16 cellular contexts compared by ENCODE assay signal in genomic region chr3:58042947-58043707, GRCh38. TPM values are rescaled to one million over a fixed set of nuclear protein-coding genes. Genes with fewer than 3 reads are reported as not detected.
A peak's percentile ranks its signal among the peaks of the same experiment; 100 is the strongest.
DNase-seq lines count a peak whose midpoint lies in the region; FAIRE-seq and TF ChIP-seq lines count a peak whose summit lies in the region.
"Had no signal": no experiment of that assay in that cellular context is flagged by ENCODE, and none has a peak within 500 bp of the region (broad histone marks: within the 10 kb centered on the region; RNA-seq: fewer than 3 reads in every experiment).

No MANE protein-coding gene starts in this region.

- H3K4me1 ChIP-seq in HUES6 (ENCODE audit: control insufficient read depth, insufficient read depth, low read length) (peaks cover 72% of the 10 kb centered on the region), H1 (replicated peaks in 1 of 4; ENCODE audit: control insufficient read depth in 3 of 4, insufficient read depth in 4 of 4, low read length in 3 of 4) (peaks cover 21 to 44% (median 35%) of the 10 kb centered on the region in 4 experiments), mesodermal cell (ENCODE audit: control insufficient read depth, insufficient read depth, low read length, poor library complexity, severe bottlenecking) (peaks cover 75% of the 10 kb centered on the region), urinary bladder (ENCODE audit: insufficient read depth) (no peaks in the 10 kb centered on the region)

- WGBS in H1 (ENCODE audit: extremely low coverage in 1 of 2, insufficient coverage in 1 of 2, insufficient read length in 1 of 2, insufficient replicate concordance in 2 of 2, low coverage in 1 of 2, low lambda C conversion rate in 2 of 2, missing lambda C conversion rate in 1 of 2), 2 experiments: 86% methylated on average over 5 of the region's 6 CpGs; no CpG with 5 or more reads in 1 of the 2 experiments
- 67 to 80% methylated on average over 2 to 4 of the region's 6 CpGs for WGBS in mesodermal cell (ENCODE audit: insufficient coverage in 2 of 2), 2 experiments
- WGBS in urinary bladder: 72% methylated on average over 6 of the region's 6 CpGs

- H2BK5ac ChIP-seq in H1 (ENCODE audit: low read depth, low read length): 0 out of 2 replicates have a peak overlapping the region, but pooled peaks have one; percentile 73

- no peak overlapping the region for H3K14ac ChIP-seq in H1 (ENCODE audit: insufficient read length)

- H2BK20ac ChIP-seq in H1 (ENCODE audit: low read length): 0 out of 2 replicates have a peak overlapping the region, but pooled peaks have one; percentile 13

- TF ChIP-seq CTCF in H1 (IDR thresholded peaks at IDR 0.05; ENCODE audit: control extremely low read depth in 1 of 3, insufficient read depth in 1 of 3, low read depth in 1 of 3, low read length in 3 of 3) (no peak), osteocyte (IDR thresholded peaks at IDR 0.05) (no peak)

- no peak for TF ChIP-seq EP300 in H1 (IDR thresholded peaks at IDR 0.05; ENCODE audit: borderline replicate concordance in 1 of 2, low read depth in 2 of 2, low read length in 2 of 2)

- FAIRE-seq in H1 (lab: Jason Lieb, UNC): no peak
- FAIRE-seq: HTR-8/SVneo had no signal

- H3K27ac ChIP-seq in HUES6 (ENCODE audit: low read depth, low read length): peak overlapping the region; percentile 64
- 0 out of 2 replicates have a peak overlapping the region, but pooled peaks have one; percentile 14 for H3K27ac ChIP-seq in H1 (ENCODE audit: low read depth, low read length)
- H3K27ac ChIP-seq in mesodermal cell (ENCODE audit: low read depth, low read length, severe bottlenecking): peak overlapping the region; percentile 79
- peak overlapping the region; percentile 61 for H3K27ac ChIP-seq in urinary bladder (ENCODE audit: low read depth)

- H3K4me1 Mint-ChIP-seq in osteocyte (ENCODE audit: unreplicated experiment): peaks cover 60% of the 10 kb centered on the region
- peaks cover 28% of the 10 kb centered on the region for H3K4me1 Mint-ChIP-seq in T-helper 2 cell treated with Interferon-gamma antibody and Interleukin-4, amounts not matched to agents 5 μg/mL and 100 μg/mL, for 36 hours (ENCODE audit: low read depth)

- H3K4me3 Mint-ChIP-seq in osteocyte (ENCODE audit: unreplicated experiment): no peak overlapping the region
- H3K4me3 Mint-ChIP-seq in T-helper 2 cell treated with Interferon-gamma antibody and Interleukin-4, amounts not matched to agents 5 μg/mL and 100 μg/mL, for 36 hours: no peak overlapping the region
- H3K4me3 Mint-ChIP-seq: dendritic cell treated with granulocyte-macrophage colony-stimulating factor and Interleukin-4, amounts not matched to agents 40 ng/mL and 50 ng/mL, for 4 days had no signal

- no peaks in the 10 kb centered on the region for H3K27me3 Mint-ChIP-seq in osteocyte (ENCODE audit: unreplicated experiment)
- no peaks in the 10 kb centered on the region for H3K27me3 Mint-ChIP-seq in T-helper 2 cell treated with Interferon-gamma antibody and Interleukin-4, amounts not matched to agents 5 μg/mL and 100 μg/mL, for 36 hours (ENCODE audit: low read depth)
- H3K27me3 Mint-ChIP-seq: dendritic cell treated with granulocyte-macrophage colony-stimulating factor and Interleukin-4, amounts not matched to agents 40 ng/mL and 50 ng/mL, for 4 days; naive B cell; stimulated activated naive CD8-positive, alpha-beta T cell treated with anti-CD3 and anti-CD28 coated beads, Interleukin-15, Interleukin-2, amounts not matched to agents 100 ng/mL and 50 ng/mL, for 24 hours had no signal

- POLR2A ChIA-PET in H1 (lab: Charles Lee; ENCODE audit: partially characterized antibody): interaction anchor here (0.6 to 2.6 kb wide), 5 partner anchors 7 to 830 kb away, joined by 3 to 12 read pairs (median 3); no protein-coding TSS in a partner anchor

- H4K5ac ChIP-seq in H1 (ENCODE audit: insufficient read length, low read depth, low read length): no peak overlapping the region

- no peaks in the 10 kb centered on the region for H3K27me3 ChIP-seq in HUES6 (ENCODE audit: control insufficient read depth, insufficient read depth, low read length)
- no peaks in the 10 kb centered on the region for H3K27me3 ChIP-seq in H1 (replicated peaks in 1 of 4; ENCODE audit: control insufficient read depth in 3 of 4, extremely low read depth in 1 of 4, insufficient read depth in 3 of 4, low read length in 3 of 4)

- H2AK5ac ChIP-seq in H1 (ENCODE audit: low read depth, low read length): no peak overlapping the region

- H3K4me3 ChIP-seq in HUES6 (ENCODE audit: low read depth, low read length) (no peak overlapping the region), H1 (ENCODE audit: extremely low read depth in 1 of 4, insufficient read depth in 2 of 4, low read depth in 3 of 4, low read length in 4 of 4) (no peak overlapping the region), mesodermal cell (ENCODE audit: extremely low read depth, insufficient read depth, low read length, poor library complexity, severe bottlenecking) (no peak overlapping the region), urinary bladder (ENCODE audit: low read depth, low read length) (no peak overlapping the region)

- H3K79me1 ChIP-seq in H1 (ENCODE audit: low read depth, low read length): peaks cover 20% of the 10 kb centered on the region; the same call in 1 of the 2 replicates

- H3K18ac ChIP-seq in H1 (ENCODE audit: extremely low read depth, low read length): no peak overlapping the region

- no peak for DNase-seq in H1 (ENCODE audit: low read depth in 1 of 2, low spot score in 2 of 2)
- DNase-seq in osteocyte (ENCODE audit: extremely low spot score, unreplicated experiment): no peak
- DNase-seq in T-helper 2 cell treated with Interferon-gamma antibody and Interleukin-4, amounts not matched to agents 5 μg/mL and 100 μg/mL, for 36 hours (ENCODE audit: low spot score): no peak
- no peak for DNase-seq in activated CD4-positive, alpha-beta T cell treated with anti-CD3 and anti-CD28 coated beads, Interleukin-2, amount 50 U/mL, for 4 hours
- DNase-seq: activated T-cell treated with anti-CD3 and anti-CD28 coated beads, Interleukin-2, amount 50 U/mL, for 48 hours; amniotic stem cell; foreskin melanocyte; naive B cell; NCI-H1092 treated with DMSO at 0.1 percent for 48 hours; NCI-H2227 treated with DMSO at 0.1 percent for 48 hours had no signal

- H3K27ac Mint-ChIP-seq in osteocyte (ENCODE audit: unreplicated experiment): no peak overlapping the region
- no peak overlapping the region for H3K27ac Mint-ChIP-seq in T-helper 2 cell treated with Interferon-gamma antibody and Interleukin-4, amounts not matched to agents 5 μg/mL and 100 μg/mL, for 36 hours
- H3K27ac Mint-ChIP-seq: dendritic cell treated with granulocyte-macrophage colony-stimulating factor and Interleukin-4, amounts not matched to agents 40 ng/mL and 50 ng/mL, for 4 days had no signal

- H2BK120ac ChIP-seq in H1 (replicated peaks; ENCODE audit: low read depth, low read length): no peak overlapping the region

- H2BK15ac ChIP-seq in H1 (ENCODE audit: low read length): peak overlapping the region; percentile 77; the same call in 1 of the 2 replicates

- H3K23ac ChIP-seq in H1 (ENCODE audit: insufficient read length): no peak overlapping the region

- no peaks in the 10 kb centered on the region for H3K9me3 Mint-ChIP-seq in osteocyte (ENCODE audit: unreplicated experiment)
- H3K9me3 Mint-ChIP-seq in T-helper 2 cell treated with Interferon-gamma antibody and Interleukin-4, amounts not matched to agents 5 μg/mL and 100 μg/mL, for 36 hours: no peaks in the 10 kb centered on the region
- H3K9me3 Mint-ChIP-seq: dendritic cell treated with granulocyte-macrophage colony-stimulating factor and Interleukin-4, amounts not matched to agents 40 ng/mL and 50 ng/mL, for 4 days; naive B cell; stimulated activated naive CD8-positive, alpha-beta T cell treated with anti-CD3 and anti-CD28 coated beads, Interleukin-15, Interleukin-2, amounts not matched to agents 100 ng/mL and 50 ng/mL, for 24 hours had no signal

- no peak overlapping the region for H2AFZ ChIP-seq in H1 (ENCODE audit: low read length)

- H3K36me3 ChIP-seq in HUES6 (ENCODE audit: control insufficient read depth, insufficient read depth, low read length) (no peaks in the 10 kb centered on the region), H1 (ENCODE audit: control insufficient read depth in 2 of 4, insufficient read depth in 4 of 4, low read length in 3 of 4) (no peaks in the 10 kb centered on the region), mesodermal cell (ENCODE audit: control insufficient read depth, insufficient read depth, low read length) (peaks cover 12% of the 10 kb centered on the region), urinary bladder (ENCODE audit: insufficient read depth) (no peaks in the 10 kb centered on the region)

- H4K8ac ChIP-seq in H1 (ENCODE audit: extremely low read depth, insufficient read depth, low read length): no peak overlapping the region

- H3K9me3 ChIP-seq in HUES6 (ENCODE audit: control insufficient read depth, insufficient read depth, low read depth, low read length): no peaks in the 10 kb centered on the region
- no peaks in the 10 kb centered on the region for H3K9me3 ChIP-seq in H1 (ENCODE audit: insufficient read depth in 2 of 2, low read depth in 1 of 2, low read length in 1 of 2)
- no peaks in the 10 kb centered on the region for H3K9me3 ChIP-seq in mesodermal cell (ENCODE audit: control insufficient read depth, low read length)

- no peak overlapping the region for H3K56ac ChIP-seq in H1 (replicated peaks; ENCODE audit: insufficient read length, low read depth, low read length)

- peak overlapping the region; percentile 85 for H2BK12ac ChIP-seq in H1 (ENCODE audit: low read depth, low read length)

- H3K9ac ChIP-seq in HUES6 (ENCODE audit: low read length) (no peak overlapping the region), H1 (replicated peaks in 1 of 4; ENCODE audit: extremely low read depth in 1 of 4, low read depth in 3 of 4, low read length in 3 of 4) (no peak overlapping the region)

- H3K4me2 ChIP-seq in H1 (ENCODE audit: insufficient read depth in 1 of 2, low read depth in 2 of 2, low read length in 2 of 2): no peak overlapping the region; a peak in 1 of 4 replicates

- CTCF ChIA-PET in H1 (lab: Charles Lee; ENCODE audit: partially characterized antibody): interaction anchor here (1.0 to 1.6 kb wide), 5 partner anchors 24 to 48 kb away, joined by 3 to 5 read pairs (median 3); no protein-coding TSS in a partner anchor

- H3K79me2 ChIP-seq in H1 (ENCODE audit: control insufficient read depth in 1 of 2, insufficient read depth in 2 of 2, low read length in 2 of 2): peaks cover 0 to 79% of the 10 kb centered on the region in 2 experiments; a peak in 2 of 4 replicates

- H4K20me1 ChIP-seq in H1 (replicated peaks in 1 of 2; ENCODE audit: control insufficient read depth in 1 of 2, insufficient read depth in 2 of 2, low read length in 2 of 2): peaks cover 3 to 9% of the 10 kb centered on the region in 2 experiments

- no peak for TF ChIP-seq RAD21 in H1 (IDR thresholded peaks at IDR 0.05 in 1 of 2, conservative IDR thresholded peaks at IDR 0.05 in 1 of 2; ENCODE audit: low read depth in 2 of 2, low read length in 2 of 2)

- no peaks in the 10 kb centered on the region for H3K36me3 Mint-ChIP-seq in osteocyte (ENCODE audit: unreplicated experiment)
- peaks cover 2% of the 10 kb centered on the region for H3K36me3 Mint-ChIP-seq in T-helper 2 cell treated with Interferon-gamma antibody and Interleukin-4, amounts not matched to agents 5 μg/mL and 100 μg/mL, for 36 hours (ENCODE audit: low read depth)
- H3K36me3 Mint-ChIP-seq: naive B cell had no signal

- H3K23me2 ChIP-seq in H1 (ENCODE audit: low read depth, low read length): no peaks in the 10 kb centered on the region

- no peak for TF ChIP-seq POLR2A in H1 (IDR thresholded peaks at IDR 0.05; ENCODE audit: control extremely low read depth in 1 of 2, low read depth in 2 of 2, low read length in 2 of 2)

- no peak overlapping the region for H4K91ac ChIP-seq in H1 (replicated peaks; ENCODE audit: insufficient read length, low read length)

- peak overlapping the region; percentile 65 for H3K4ac ChIP-seq in H1 (replicated peaks; ENCODE audit: insufficient read length, low read depth, low read length)

RNA-seq across cellular contexts. Expression of gene FLNB, which starts 34.9 kb away (rescaled TPM):
- total RNA-seq in H1 (2021; fragmentation: NEBNext Ultra II Directional; extraction: Animal tissue kit (Norgen Biotek cat#: 25700)): 118 and 122 TPM in 2 replicates
- polyA plus RNA-seq in H1 (2011; rRNA removed): 72.2 and 72.3 TPM in 2 replicates
- polyA plus RNA-seq in H1 (2011; cell fraction: cytosol; rRNA removed): 53.0 TPM
- polyA plus RNA-seq in H1 (2011; cell fraction: nucleus; rRNA removed): 599 TPM
- 82.4 to 123 TPM (median 108 TPM) in 4 replicates for polyA plus RNA-seq in H1 (2012, experiment 1 of 2)
- polyA plus RNA-seq in H1 (2012, experiment 2 of 2): 47.2 TPM
- 96.1 TPM for polyA plus RNA-seq in H1 (2013, experiment 1 of 2)
- polyA plus RNA-seq in H1 (2013, experiment 2 of 2): 85.9 TPM
- polyA minus RNA-seq in H1 (2011; rRNA and poly(A)+ RNA removed): 249 and 262 TPM in 2 replicates
- polyA minus RNA-seq in H1 (2011; cell fraction: cytosol; rRNA and poly(A)+ RNA removed): 121 TPM
- 391 TPM for polyA minus RNA-seq in H1 (2011; cell fraction: nucleus; rRNA and poly(A)+ RNA removed)
- 135 TPM for polyA plus RNA-seq in mesodermal cell (2013, experiment 1 of 2)
- 103 TPM for polyA plus RNA-seq in mesodermal cell (2013, experiment 2 of 2)
- 155 TPM for total RNA-seq in urinary bladder
- 98.3 TPM for polyA plus RNA-seq in urinary bladder
- total RNA-seq in osteocyte: 72.9 and 77.9 TPM in 2 replicates

Comparison
In these comparisons a context has a peak if more than half of its experiments do, and no peak if none do; other contexts are left out.
1. H3K27ac ChIP-seq: peak in every context shown above with its lines; median percentile 79 in mesodermal cell; 64 in HUES6; 61 in urinary bladder; 14 in H1.